In genomic region chr16:81296631-81297030, GRCh38 we compare ENCODE assay signal across 17 cellular contexts. TPM values are rescaled to one million over a fixed set of nuclear protein-coding genes. Genes with fewer than 3 reads are reported as not detected.
DNase-seq lines count a peak whose midpoint lies in the region; ATAC-seq, FAIRE-seq and TF ChIP-seq lines count a peak whose summit lies in the region.
"Had no signal": no experiment of that assay in that cellular context is flagged by ENCODE, and none has a peak within 500 bp of the region (broad histone marks: within the 10 kb centered on the region; RNA-seq: fewer than 3 reads in every experiment).

No MANE protein-coding gene starts in this region.

- H3K79me2 ChIP-seq in HCT116 (ENCODE audit: insufficient read depth, low read length): no peaks in the 10 kb centered on the region
- no peaks in the 10 kb centered on the region for H3K79me2 ChIP-seq in K562 (ENCODE audit: control insufficient read depth, insufficient read depth, low read length)

- H3K9me1 ChIP-seq in K562 (ENCODE audit: control insufficient read depth, insufficient read depth, low read length): no peaks in the 10 kb centered on the region

- H3K27ac ChIP-seq in HCT116 (ENCODE audit: low read depth, low read length): no peak overlapping the region
- H3K27ac ChIP-seq in K562 (ENCODE audit: extremely low read depth, low read depth, low read length): no peak overlapping the region
- H3K27ac ChIP-seq: BLaER1 had no signal

- H3K4me2 ChIP-seq in HCT116 (ENCODE audit: low read length) (no peak overlapping the region), K562 (ENCODE audit: insufficient read depth, low read length) (no peak overlapping the region)
- H3K4me2 ChIP-seq: BLaER1 had no signal

- H3K4me1 Mint-ChIP-seq in activated CD4-positive, alpha-beta T cell treated with anti-CD3 and anti-CD28 coated beads, Interleukin-2, amount 10 ng/mL, durations not matched to agents 7 days and 5 days: no peaks in the 10 kb centered on the region
- H3K4me1 Mint-ChIP-seq: CD14-positive monocyte; CD4-positive, alpha-beta memory T cell had no signal

- RAD21 ChIA-PET in HCT116 (lab: Charles Lee; ENCODE audit: low non-redundant PET in 1 of 2, low total read pairs in 2 of 2, uncharacterized antibody in 2 of 2, unreplicated experiment in 2 of 2): no interaction called here

- no peak overlapping the region for H2AFZ ChIP-seq in HCT116 (ENCODE audit: low read depth, low read length, poor library complexity, severe bottlenecking)
- H2AFZ ChIP-seq in K562 (ENCODE audit: low read depth, low read length): no peak overlapping the region

- intact Hi-C loops in HCT116 (cut with micrococcal nuclease): no loop called here
- intact Hi-C loops in K562 (cut with micrococcal nuclease): no loop called here

- TF ChIP-seq CTCF in HCT116 (IDR thresholded peaks at IDR 0.05 in 2 of 3, conservative IDR thresholded peaks at IDR 0.05 in 1 of 3; ENCODE audit: borderline replicate concordance in 1 of 3, insufficient read depth in 1 of 3, low read depth in 2 of 3, low read length in 2 of 3): no peak
- TF ChIP-seq CTCF in K562 (IDR thresholded peaks at IDR 0.05 in 2 of 3, conservative IDR thresholded peaks at IDR 0.05 in 1 of 3; ENCODE audit: insufficient read depth in 2 of 3, low read depth in 1 of 3, low read length in 3 of 3): no peak

- H3K9me3 ChIP-seq in HCT116 (ENCODE audit: control insufficient read depth in 1 of 2, insufficient read depth in 1 of 2, low read depth in 1 of 2, low read length in 2 of 2) (no peaks in the 10 kb centered on the region), K562 (replicated peaks; ENCODE audit: control insufficient read depth, insufficient read depth, low read depth, low read length) (no peaks in the 10 kb centered on the region)
- H3K9me3 ChIP-seq: BLaER1 had no signal

- DNase-seq in NCI-H2171 treated with DMSO at 0.1 percent for 48 hours (lab: John Stamatoyannopoulos, UW) (peak; percentile 4), NCI-H2171 (lab: John Stamatoyannopoulos, UW) (no peak), HCT116 (ENCODE audit: low read depth, low spot score) (no peak), K562 (ENCODE audit: extremely low read depth in 1 of 4, low spot score in 3 of 4) (no peak), mesenteric fat pad (ENCODE audit: low spot score) (no peak)
- DNase-seq in effector CD8-positive, alpha-beta T cell (lab: John Stamatoyannopoulos, UW): no peak
- DNase-seq in activated CD4-positive, alpha-beta T cell treated with anti-CD3 and anti-CD28 coated beads, Interleukin-2, amount 10 ng/mL, durations not matched to agents 7 days and 5 days: no peak
- DNase-seq: 8988T; CD4-positive, alpha-beta memory T cell; DMS79 treated with DMSO at 0.1 percent for 48 hours; GF-D8; GOT3; H7 had no signal

- no peaks in the 10 kb centered on the region for H3K4me1 ChIP-seq in HCT116 (ENCODE audit: control insufficient read depth in 1 of 2, insufficient read depth in 2 of 2, low read length in 2 of 2)
- H3K4me1 ChIP-seq in K562 (replicated peaks in 1 of 2; ENCODE audit: control insufficient read depth in 2 of 2, insufficient read depth in 2 of 2, low read length in 2 of 2): no peaks in the 10 kb centered on the region

- H4K20me1 ChIP-seq in HCT116 (ENCODE audit: insufficient read depth): no peaks in the 10 kb centered on the region
- no peaks in the 10 kb centered on the region for H4K20me1 ChIP-seq in K562 (replicated peaks; ENCODE audit: control insufficient read depth, insufficient read depth, low read length)
- H4K20me1 ChIP-seq: BLaER1 had no signal

- no peak for TF ChIP-seq POLR2A in HCT116 (IDR thresholded peaks at IDR 0.05; ENCODE audit: borderline replicate concordance, extremely low read depth, insufficient read depth, insufficient read length)
- no peak for TF ChIP-seq POLR2A in K562 (conservative IDR thresholded peaks at IDR 0.05)

- TF ChIP-seq RAD21 in HCT116 (IDR thresholded peaks at IDR 0.05; ENCODE audit: low read depth): no peak
- no peak for TF ChIP-seq RAD21 in K562 (CRISPR knock-in tag; conservative IDR thresholded peaks at IDR 0.05 in 1 of 2, IDR thresholded peaks at IDR 0.05 in 1 of 2)

- no peaks in the 10 kb centered on the region for H3K36me3 Mint-ChIP-seq in activated CD4-positive, alpha-beta T cell treated with anti-CD3 and anti-CD28 coated beads, Interleukin-2, amount 10 ng/mL, durations not matched to agents 7 days and 5 days (ENCODE audit: low read depth)
- H3K36me3 Mint-ChIP-seq: CD14-positive monocyte had no signal

- CTCF ChIA-PET in HCT116 (lab: Charles Lee) (no interaction called here), K562 (lab: Yijun Ruan, JAX; ENCODE audit: low intra/inter-chr PET ratio) (no interaction called here)
- CTCF ChIA-PET in activated CD4-positive, alpha-beta T cell treated with anti-CD3 and anti-CD28 coated beads, Interleukin-2, amount 10 ng/mL, durations not matched to agents 7 days and 5 days (lab: Charles Lee): no interaction called here

- no peaks in the 10 kb centered on the region; the same call in 1 of the 2 replicates for H3K27me3 ChIP-seq in HCT116 (ENCODE audit: insufficient read depth, low read length)
- H3K27me3 ChIP-seq in K562 (ENCODE audit: control insufficient read depth in 2 of 2, insufficient read depth in 2 of 2, low read length in 2 of 2): peaks cover 36 to 64% of the 10 kb centered on the region in 2 experiments
- H3K27me3 ChIP-seq: BLaER1 had no signal

- in situ Hi-C loops in K562 (cut with MboI): no loop called here

- 5% methylated on average over 7 of the region's 7 CpGs for WGBS in K562 (ENCODE audit: insufficient coverage, low coverage, missing lambda C conversion rate)

- H3K27ac Mint-ChIP-seq in activated CD4-positive, alpha-beta T cell treated with anti-CD3 and anti-CD28 coated beads, Interleukin-2, amount 10 ng/mL, durations not matched to agents 7 days and 5 days: no peak overlapping the region
- H3K27ac Mint-ChIP-seq: CD14-positive monocyte; CD4-positive, alpha-beta memory T cell had no signal

- BruUV-seq in HCT116 (replicated peaks; lab: Mats Ljungman, UMichigan): no TSS peak
- BruUV-seq in K562 (replicated peaks; lab: Mats Ljungman, UMichigan): no TSS peak

- peaks cover 5% of the 10 kb centered on the region for H3K27me3 Mint-ChIP-seq in activated CD4-positive, alpha-beta T cell treated with anti-CD3 and anti-CD28 coated beads, Interleukin-2, amount 10 ng/mL, durations not matched to agents 7 days and 5 days

- H3K9ac ChIP-seq in HCT116 (ENCODE audit: low read length) (no peak overlapping the region), K562 (ENCODE audit: insufficient read depth in 1 of 2, low read depth in 2 of 2, low read length in 2 of 2) (no peak overlapping the region)
- H3K9ac ChIP-seq: BLaER1 had no signal

- no peaks in the 10 kb centered on the region for H3K36me3 ChIP-seq in HCT116 (ENCODE audit: control insufficient read depth in 1 of 2, insufficient read depth in 2 of 2, low read length in 2 of 2)
- H3K36me3 ChIP-seq in K562 (ENCODE audit: control insufficient read depth, insufficient read depth, low read length): no peaks in the 10 kb centered on the region
- H3K36me3 ChIP-seq: BLaER1 had no signal

- TF ChIP-seq EP300 in K562 (IDR thresholded peaks at IDR 0.05; ENCODE audit: low read length): no peak

- POLR2A ChIA-PET in HCT116 (lab: Charles Lee): interaction anchor here (0.6 kb wide), 1 partner anchor 179 kb away, joined by 3 read pairs; no protein-coding TSS in a partner anchor
- POLR2A ChIA-PET in K562 (lab: Yijun Ruan, JAX): no interaction called here
- POLR2A ChIA-PET in activated CD4-positive, alpha-beta T cell treated with anti-CD3 and anti-CD28 coated beads, Interleukin-2, amount 10 ng/mL, durations not matched to agents 7 days and 5 days (lab: Charles Lee): no interaction called here

- FAIRE-seq in K562 (lab: Jason Lieb, UNC): no peak
- FAIRE-seq: HTR-8/SVneo had no signal

- no peaks in the 10 kb centered on the region for H3K9me3 Mint-ChIP-seq in activated CD4-positive, alpha-beta T cell treated with anti-CD3 and anti-CD28 coated beads, Interleukin-2, amount 10 ng/mL, durations not matched to agents 7 days and 5 days

- H3K4me3 Mint-ChIP-seq in activated CD4-positive, alpha-beta T cell treated with anti-CD3 and anti-CD28 coated beads, Interleukin-2, amount 10 ng/mL, durations not matched to agents 7 days and 5 days: no peak overlapping the region
- H3K4me3 Mint-ChIP-seq: CD14-positive monocyte; CD4-positive, alpha-beta memory T cell had no signal

- peak; percentile 40; the same call in 1 of the 2 replicates for ATAC-seq in HCT116
- no peak for ATAC-seq in K562

- H3K9me2 ChIP-seq in HCT116 (ENCODE audit: insufficient read depth): no peaks in the 10 kb centered on the region

- H3K4me3 ChIP-seq in HCT116 (replicated peaks in 1 of 2; ENCODE audit: low read depth in 1 of 2, low read length in 2 of 2): no peak overlapping the region
- H3K4me3 ChIP-seq in K562: no peak overlapping the region
- H3K4me3 ChIP-seq: BLaER1 had no signal

RNA-seq across cellular contexts. Expression of gene GAN, which starts 18.1 kb away (rescaled TPM):
- total RNA-seq in HCT116 (2021; ENCODE audit: unreplicated experiment) (22.5 TPM), K562 (2014; rRNA removed) (5.2 and 6.4 TPM in 2 replicates), K562 (2014; rRNA removed; fragmentation: Illumina TruSeq; extraction: Trizol) (10.8 and 13.0 TPM in 2 replicates), K562 (2015; rRNA removed; fragmentation: Illumina TruSeq; extraction: Trizol) (9.7 and 10.3 TPM in 2 replicates), K562 (2021) (14.2 and 15.1 TPM in 2 replicates), mesenteric fat pad (10.0 TPM)
- polyA plus RNA-seq in HCT116 (2012): 3.7 and 4.4 TPM in 2 replicates
- total RNA-seq in K562 (2011; cell fraction: chromatin; rRNA removed; ENCODE audit: low replicate concordance): 14.1 and 27.3 TPM in 2 replicates
- 7.5 and 10.0 TPM in 2 replicates for total RNA-seq in K562 (2011; cell fraction: nucleolus; rRNA removed)
- 14.9 and 22.9 TPM in 2 replicates for total RNA-seq in K562 (2011; cell fraction: nucleoplasm; rRNA removed)
- polyA plus RNA-seq in K562 (2011; rRNA removed) (6.2 and 6.8 TPM in 2 replicates), K562 (2014; fragmentation: Illumina TruSeq; extraction: Trizol) (2.3 and 2.5 TPM in 2 replicates), K562 (2014; fragmentation: Nextera tagmentation; extraction: Ambion mirVana) (1 to 10 TPM in 1 of 2 experiments, under 1 TPM in 1; 0.83 to 2.1 TPM), K562 (2014; rRNA removed) (3.3 and 3.5 TPM in 2 replicates)
- 2.5 and 4.0 TPM in 2 replicates for polyA plus RNA-seq in K562 (2011; cell fraction: cytosol; rRNA removed)
- 5.1 and 6.8 TPM in 2 replicates for polyA plus RNA-seq in K562 (2011; cell fraction: nucleus; rRNA removed)
- 1.7 and 2.0 TPM in 2 replicates for polyA plus RNA-seq in K562 (2012)
- polyA minus RNA-seq in K562 (2011; rRNA and poly(A)+ RNA removed): 33.1 and 33.6 TPM in 2 replicates
- polyA minus RNA-seq in K562 (2011; cell fraction: cytosol; rRNA and poly(A)+ RNA removed): 12.4 and 18.1 TPM in 2 replicates
- polyA minus RNA-seq in K562 (2011; cell fraction: nucleus; rRNA and poly(A)+ RNA removed): 8.2 and 16.6 TPM in 2 replicates
- 1 to 10 TPM; 6.3 to 6.9 TPM for total RNA-seq in activated CD4-positive, alpha-beta T cell treated with anti-CD3 and anti-CD28 coated beads, Interleukin-2, amount 10 ng/mL, durations not matched to agents 7 days and 5 days

RNA-seq across cellular contexts. Expression of gene BCO1, which starts 58.1 kb away (rescaled TPM):
- total RNA-seq in HCT116 (2021; ENCODE audit: unreplicated experiment): not detected
- not detected in 2 replicates for polyA plus RNA-seq in HCT116 (2012)
- not detected in 2 replicates for total RNA-seq in K562 (2011; cell fraction: chromatin; rRNA removed; ENCODE audit: low replicate concordance)
- not detected in 2 replicates for total RNA-seq in K562 (2011; cell fraction: nucleolus; rRNA removed)
- not detected in 2 replicates for total RNA-seq in K562 (2011; cell fraction: nucleoplasm; rRNA removed)
- not detected in 2 replicates for total RNA-seq in K562 (2014; rRNA removed)
- total RNA-seq in K562 (2014; rRNA removed; fragmentation: Illumina TruSeq; extraction: Trizol): not detected in 2 replicates
- not detected in 2 replicates for total RNA-seq in K562 (2015; rRNA removed; fragmentation: Illumina TruSeq; extraction: Trizol)
- total RNA-seq in K562 (2021): not detected in 2 replicates
- polyA plus RNA-seq in K562 (2011; rRNA removed): not detected in 2 replicates
- not detected in 2 replicates for polyA plus RNA-seq in K562 (2011; cell fraction: cytosol; rRNA removed)
- not detected in 2 replicates for polyA plus RNA-seq in K562 (2011; cell fraction: nucleus; rRNA removed)
- polyA plus RNA-seq in K562 (2012): not detected in 2 replicates
- not detected in 2 replicates for polyA plus RNA-seq in K562 (2014; fragmentation: Illumina TruSeq; extraction: Trizol)
- not detected for polyA plus RNA-seq in K562 (2014; fragmentation: Nextera tagmentation; extraction: Ambion mirVana)
- polyA plus RNA-seq in K562 (2014; rRNA removed): not detected in 2 replicates
- not detected in 2 replicates for polyA minus RNA-seq in K562 (2011; rRNA and poly(A)+ RNA removed)
- polyA minus RNA-seq in K562 (2011; cell fraction: cytosol; rRNA and poly(A)+ RNA removed): not detected in 2 replicates
- not detected in 2 replicates for polyA minus RNA-seq in K562 (2011; cell fraction: nucleus; rRNA and poly(A)+ RNA removed)
- total RNA-seq in mesenteric fat pad: not detected
- total RNA-seq in activated CD4-positive, alpha-beta T cell treated with anti-CD3 and anti-CD28 coated beads, Interleukin-2, amount 10 ng/mL, durations not matched to agents 7 days and 5 days: not detected
- total RNA-seq: CD4-positive, alpha-beta memory T cell had no signal
- polyA plus RNA-seq: AG04450; CD14-positive monocyte; CD4-positive, alpha-beta memory T cell had no signal
